In the genomic region with DNA sequence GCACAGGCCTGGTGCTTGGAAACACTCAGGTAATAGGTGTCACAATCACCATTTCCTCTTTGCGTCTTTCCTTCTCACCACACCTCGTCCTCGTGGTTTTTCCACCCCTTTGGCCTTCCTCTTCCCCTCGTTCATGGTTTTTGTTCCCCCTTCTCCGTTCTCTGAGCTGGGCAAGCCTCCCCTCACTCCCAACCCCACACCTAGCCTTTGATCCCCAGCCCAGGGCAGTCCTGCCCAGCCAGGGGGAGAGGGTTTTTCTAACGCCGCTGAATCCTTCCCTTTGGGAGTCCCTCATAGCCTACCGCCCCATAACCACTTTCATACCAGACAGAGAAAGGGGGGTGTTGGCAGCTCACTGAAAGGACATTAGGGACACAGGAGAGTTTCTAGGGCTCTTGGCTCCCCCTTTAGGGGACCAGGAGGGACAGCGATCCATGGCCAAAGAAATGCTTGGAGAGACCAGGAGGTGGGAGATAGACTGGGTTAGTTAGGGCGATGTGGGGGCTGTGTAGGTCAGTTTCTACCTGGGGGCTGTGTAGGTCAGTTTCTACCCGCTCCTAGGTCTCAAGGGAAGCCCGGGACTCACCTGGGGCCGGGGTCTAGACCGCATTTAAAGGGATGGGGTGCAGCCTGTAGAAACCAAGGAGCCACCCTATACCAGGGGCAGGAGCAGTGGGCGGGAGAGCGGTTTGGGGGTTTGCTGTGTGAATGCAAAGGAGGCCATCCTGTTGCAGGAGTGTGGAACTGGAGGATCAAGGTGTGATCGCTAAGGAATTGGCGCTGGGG, we compare ENCODE assay signal across 7 cellular contexts. TPM values are rescaled to one million over a fixed set of nuclear protein-coding genes. Genes with fewer than 3 reads are reported as not detected.
DNase-seq lines count a peak whose midpoint lies in the region; ATAC-seq and TF ChIP-seq lines count a peak whose summit lies in the region.

No MANE protein-coding gene starts in this region.

- DNase-seq in DMS114 treated with DMSO at 0.1 percent for 48 hours (lab: John Stamatoyannopoulos, UW; ENCODE audit: unreplicated experiment) (peak; percentile 10), LoVo (ENCODE audit: low spot score) (peak; percentile 41), mammary epithelial cell (peak; percentile 39), mesenchymal stem cell (peak; percentile 72), COLO668 (lab: John Stamatoyannopoulos, UW; ENCODE audit: unreplicated experiment) (no peak)

- peak overlapping the region in 1 of 2 experiments; percentile 77 for H3K23ac ChIP-seq in mesenchymal stem cell (ENCODE audit: low read length in 2 of 2)

- no peak overlapping the region for H2BK5ac ChIP-seq in mesenchymal stem cell (ENCODE audit: low read depth, low read length, poor library complexity, severe bottlenecking)

- WGBS in mammary epithelial cell (ENCODE audit: low coverage, missing lambda C conversion rate) = 0% methylated on average over 7 of the region's 18 CpGs
- WGBS in mesenchymal stem cell = 4% methylated on average over 15 of the region's 18 CpGs

- H2BK120ac ChIP-seq in mesenchymal stem cell (ENCODE audit: low read depth, low read length) = no peak overlapping the region

- CTCF ChIA-PET in mammary epithelial cell (lab: Charles Lee; ENCODE audit: low non-redundant PET) = interaction anchor here (0.6 to 0.7 kb wide), 2 partner anchors 24 to 120 kb away, joined by 3 to 4 read pairs; a partner anchor contains a TSS

- H3K27me3 ChIP-seq in mammary epithelial cell (ENCODE audit: insufficient read depth, low read length) (no peaks in the 10 kb centered on the region), mesenchymal stem cell (ENCODE audit: control insufficient read depth in 1 of 2, insufficient read depth in 1 of 2, low read length in 2 of 2) (peaks cover 0 to 5% of the 10 kb centered on the region in 2 experiments)

- peak overlapping the region; percentile 14 to 59 for H3K18ac ChIP-seq in mesenchymal stem cell (ENCODE audit: low read depth in 1 of 2, low read length in 2 of 2)

- H2BK15ac ChIP-seq in mesenchymal stem cell (ENCODE audit: low read depth, poor library complexity, severe bottlenecking) = peak overlapping the region; percentile 6

- ATAC-seq in GM21526 (IDR thresholded peaks at IDR 0.05; ENCODE audit: low FRiP score, unreplicated experiment) (no peak), HG03521 (IDR thresholded peaks at IDR 0.05; ENCODE audit: unreplicated experiment) (no peak)

- H3K4ac ChIP-seq in mesenchymal stem cell (ENCODE audit: low read depth in 1 of 2, low read length in 2 of 2) = peak overlapping the region; percentile 58 to 82

- dilution Hi-C loops in mammary epithelial cell (cut with HindIII; ENCODE audit: low sequenced_read_pairs) = no loop called here

- H3K14ac ChIP-seq in mesenchymal stem cell (ENCODE audit: low read length in 2 of 2) = peak overlapping the region in 1 of 2 experiments; percentile 92

- no peaks in the 10 kb centered on the region for H4K20me1 ChIP-seq in mammary epithelial cell (ENCODE audit: insufficient read depth, low read length)

- intact Hi-C loops in mammary epithelial cell (cut with micrococcal nuclease) = loop anchor here (1.0 to 2.0 kb wide), 4 partner anchors 24 to 121 kb away; a partner anchor contains a TSS

- peak overlapping the region; percentile 25 for H4K91ac ChIP-seq in mesenchymal stem cell (ENCODE audit: low read length)

- no peaks in the 10 kb centered on the region for H3K9me3 ChIP-seq in mammary epithelial cell (replicated peaks; ENCODE audit: insufficient read depth, low read length)
- no peaks in the 10 kb centered on the region for H3K9me3 ChIP-seq in mesenchymal stem cell (ENCODE audit: control insufficient read depth, low read length)

- H2AK5ac ChIP-seq in mesenchymal stem cell (ENCODE audit: low read length, severe bottlenecking) = peak overlapping the region; percentile 52

- H3K27ac ChIP-seq in mammary epithelial cell (ENCODE audit: insufficient read depth, low read depth, low read length) = peak overlapping the region; percentile 39
- H3K27ac ChIP-seq in mesenchymal stem cell (ENCODE audit: low read length, poor library complexity, severe bottlenecking) = peak overlapping the region; percentile 10

- H3K36me3 ChIP-seq in mammary epithelial cell (ENCODE audit: insufficient read depth, low read length) (peaks cover 9% of the 10 kb centered on the region), mesenchymal stem cell (ENCODE audit: control insufficient read depth in 1 of 2, insufficient read depth in 2 of 2, low read depth in 1 of 2, low read length in 2 of 2) (peaks cover 8 to 40% of the 10 kb centered on the region in 2 experiments)

- H3K79me1 ChIP-seq in mesenchymal stem cell (replicated peaks; ENCODE audit: low read length, poor library complexity, severe bottlenecking) = peaks cover 28% of the 10 kb centered on the region

- peaks cover 62% of the 10 kb centered on the region for H3K79me2 ChIP-seq in mammary epithelial cell (ENCODE audit: insufficient read depth, low read length)

- H3K4me1 ChIP-seq in mammary epithelial cell (ENCODE audit: insufficient read depth, low read length) = peaks cover 7% of the 10 kb centered on the region
- peaks cover 22% of the 10 kb centered on the region for H3K4me1 ChIP-seq in mesenchymal stem cell (ENCODE audit: control insufficient read depth, insufficient read depth, low read depth, low read length)

- H3K4me3 ChIP-seq in mammary epithelial cell (replicated peaks in 1 of 3; ENCODE audit: insufficient read depth in 1 of 3, low read depth in 2 of 3, low read length in 3 of 3) (peak overlapping the region; percentile 70 to 86 (median 72)), mesenchymal stem cell (ENCODE audit: insufficient read depth in 1 of 2, low read depth in 1 of 2, low read length in 2 of 2) (peak overlapping the region; percentile 84 to 86)

- H3K4me2 ChIP-seq in mammary epithelial cell (ENCODE audit: insufficient read depth, low read depth, low read length) (peak overlapping the region; percentile 86), mesenchymal stem cell (ENCODE audit: low read length, poor library complexity, severe bottlenecking) (peak overlapping the region; percentile 92)

- H2AFZ ChIP-seq in mammary epithelial cell (ENCODE audit: low read depth, low read length) = peak overlapping the region; percentile 88
- H2AFZ ChIP-seq in mesenchymal stem cell (ENCODE audit: low read depth, low read length) = no peak overlapping the region

- peak; percentile 12 to 48 for TF ChIP-seq CTCF in mammary epithelial cell (conservative IDR thresholded peaks at IDR 0.05 in 1 of 2, IDR thresholded peaks at IDR 0.05 in 1 of 2; ENCODE audit: extremely low read depth in 1 of 2, insufficient read depth in 1 of 2, low read depth in 1 of 2, low read length in 2 of 2)

- in situ Hi-C loops in mammary epithelial cell (cut with MboI; ENCODE audit: low sequenced_read_pairs in 2 of 2) = no loop called here

- peak overlapping the region in 1 of 2 experiments; percentile 64 for H2BK12ac ChIP-seq in mesenchymal stem cell (ENCODE audit: low read length in 2 of 2)

- peak overlapping the region; percentile 21 for H4K8ac ChIP-seq in mesenchymal stem cell (ENCODE audit: low read length)

- BruUV-seq in mammary epithelial cell (replicated peaks; lab: Mats Ljungman, UMichigan) = no TSS peak

- H3K9ac ChIP-seq in mammary epithelial cell (ENCODE audit: insufficient read depth, low read length) (peak overlapping the region; percentile 66), mesenchymal stem cell (ENCODE audit: low read length) (peak overlapping the region; percentile 81)

RNA-seq across cellular contexts. Expression of a gene that starts 1.4 kb away (rescaled TPM):
- total RNA-seq in mammary epithelial cell = 10 to 100 TPM; 75.0 to 81.0 TPM
- polyA plus RNA-seq in mammary epithelial cell = 71.4 TPM
- polyA minus RNA-seq in mammary epithelial cell = 145 TPM
- 34.3 TPM for polyA plus RNA-seq in mesenchymal stem cell (2013, experiment 1 of 2)
- polyA plus RNA-seq in mesenchymal stem cell (2013, experiment 2 of 2) = 34.3 TPM

RNA-seq across cellular contexts. Expression of a gene that starts 26.6 kb away (rescaled TPM):
- total RNA-seq in mammary epithelial cell = 10 to 100 TPM; 11.7 to 31.0 TPM
- 11.5 TPM for polyA plus RNA-seq in mammary epithelial cell
- 18.6 TPM for polyA minus RNA-seq in mammary epithelial cell
- 17.9 TPM for polyA plus RNA-seq in mesenchymal stem cell (2013, experiment 1 of 2)
- 18.1 TPM for polyA plus RNA-seq in mesenchymal stem cell (2013, experiment 2 of 2)

RNA-seq across cellular contexts. Expression of a gene that starts 41.2 kb away (rescaled TPM):
- total RNA-seq in mammary epithelial cell = 100 to 1,000 TPM in 1 of 2 donors, 10 to 100 TPM in 1; 56.3 to 129 TPM
- 125 TPM for polyA plus RNA-seq in mammary epithelial cell
- 66.4 TPM for polyA minus RNA-seq in mammary epithelial cell
- polyA plus RNA-seq in mesenchymal stem cell (2013, experiment 1 of 2) = 61.5 TPM
- polyA plus RNA-seq in mesenchymal stem cell (2013, experiment 2 of 2) = 61.7 TPM

RNA-seq across cellular contexts. Expression of a gene that starts 49.0 kb away (rescaled TPM):
- 100 to 1,000 TPM in 1 of 2 donors, 10 to 100 TPM in 1; 29.5 to 127 TPM for total RNA-seq in mammary epithelial cell
- polyA plus RNA-seq in mammary epithelial cell = 57.6 TPM
- polyA minus RNA-seq in mammary epithelial cell = 127 TPM
- 66.1 TPM for polyA plus RNA-seq in mesenchymal stem cell (2013, experiment 1 of 2)
- polyA plus RNA-seq in mesenchymal stem cell (2013, experiment 2 of 2) = 61.3 TPM
